24 cellular contexts compared by ENCODE assay signal in the genomic region with DNA sequence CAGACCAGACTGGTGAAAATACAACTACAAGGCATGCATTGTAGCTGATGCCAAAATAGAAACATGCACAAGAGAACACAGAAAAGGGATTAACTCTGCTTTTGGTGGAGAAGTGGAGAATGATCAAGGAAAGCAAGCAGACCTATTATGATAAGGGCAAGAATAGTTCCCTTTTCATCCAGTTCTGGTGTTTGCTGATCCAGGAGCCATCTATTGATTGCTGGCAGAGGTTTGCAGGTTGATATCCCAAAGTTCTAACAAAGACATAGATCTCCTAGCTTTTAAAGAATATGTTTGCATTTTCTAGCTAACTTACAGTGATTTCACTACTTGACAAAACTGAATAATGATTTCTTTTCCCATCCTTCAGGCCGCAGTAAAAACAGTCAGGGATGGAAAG.
DNase-seq lines count a peak whose midpoint lies in the region; FAIRE-seq and TF ChIP-seq lines count a peak whose summit lies in the region.
"Had no signal": no experiment of that assay in that cellular context is flagged by ENCODE, and none has a peak within 500 bp of the region (broad histone marks: within the 10 kb centered on the region; RNA-seq: fewer than 3 reads in every experiment).

No MANE protein-coding gene starts in this region.

- H3K4me1 ChIP-seq in keratinocyte (ENCODE audit: control insufficient read depth, extremely low read depth, insufficient read depth, low read length): peaks cover 8% of the 10 kb centered on the region

- no peak overlapping the region for H3K4me3 ChIP-seq in keratinocyte (ENCODE audit: control insufficient read depth in 2 of 3, extremely low read depth in 1 of 3, insufficient read depth in 2 of 3, low read depth in 1 of 3, low read length in 3 of 3)
- H3K4me3 ChIP-seq: GM12878 had no signal

- POLR2A ChIA-PET in activated CD4-positive, alpha-beta memory T cell treated with anti-CD3 and anti-CD28 coated beads for 36 hours (lab: Charles Lee): no interaction called here

- no peaks in the 10 kb centered on the region for H4K20me1 ChIP-seq in keratinocyte (ENCODE audit: control insufficient read depth, extremely low read depth, insufficient read depth, low read length)

- no peaks in the 10 kb centered on the region for H3K9me1 ChIP-seq in keratinocyte (ENCODE audit: control insufficient read depth, extremely low read depth, insufficient read depth, low read length)

- dilution Hi-C loops in keratinocyte (cut with MboI; ENCODE audit: extremely low pct_ligation_motif_present, low sequenced_read_pairs): no loop called here

- H3K4me1 Mint-ChIP-seq in mesothelial cell of epicardium: peaks cover 31% of the 10 kb centered on the region
- H3K4me1 Mint-ChIP-seq in activated CD4-positive, alpha-beta memory T cell treated with anti-CD3 and anti-CD28 coated beads for 36 hours (ENCODE audit: low read depth): no peaks in the 10 kb centered on the region
- H3K4me1 Mint-ChIP-seq: CD4-positive, CD25-positive, alpha-beta regulatory T cell; CD8-positive, alpha-beta memory T cell; IgD-negative memory B cell had no signal

- H3K36me3 Mint-ChIP-seq in mesothelial cell of epicardium: peaks cover 4% of the 10 kb centered on the region
- no peaks in the 10 kb centered on the region for H3K36me3 Mint-ChIP-seq in activated CD4-positive, alpha-beta memory T cell treated with anti-CD3 and anti-CD28 coated beads for 36 hours
- H3K36me3 Mint-ChIP-seq: CD4-positive, CD25-positive, alpha-beta regulatory T cell; CD8-positive, alpha-beta memory T cell had no signal

- H3K9ac ChIP-seq in keratinocyte (ENCODE audit: control insufficient read depth, extremely low read depth, insufficient read depth, low read length): no peak overlapping the region

- no peaks in the 10 kb centered on the region for H3K36me3 ChIP-seq in keratinocyte (ENCODE audit: control insufficient read depth in 2 of 2, extremely low read depth in 1 of 2, insufficient read depth in 2 of 2, low read length in 2 of 2)
- H3K36me3 ChIP-seq: BE2C had no signal

- peak overlapping the region; percentile 15 for H3K27ac Mint-ChIP-seq in mesothelial cell of epicardium
- H3K27ac Mint-ChIP-seq in activated CD4-positive, alpha-beta memory T cell treated with anti-CD3 and anti-CD28 coated beads for 36 hours: no peak overlapping the region
- H3K27ac Mint-ChIP-seq: CD4-positive, CD25-positive, alpha-beta regulatory T cell; CD8-positive, alpha-beta memory T cell; IgD-negative memory B cell had no signal

- no peaks in the 10 kb centered on the region for H3K27me3 Mint-ChIP-seq in mesothelial cell of epicardium (ENCODE audit: low read depth)
- H3K27me3 Mint-ChIP-seq in activated CD4-positive, alpha-beta memory T cell treated with anti-CD3 and anti-CD28 coated beads for 36 hours: peaks cover 10% of the 10 kb centered on the region
- H3K27me3 Mint-ChIP-seq: IgD-negative memory B cell had no signal

- DNase-seq in keratinocyte (ENCODE audit: low read depth, low spot score): no peak
- no peak for DNase-seq in mesothelial cell of epicardium (ENCODE audit: low spot score in 2 of 2, unreplicated experiment in 2 of 2)
- DNase-seq in urothelium cell line (ENCODE audit: low spot score): no peak
- no peak for DNase-seq in cortex of kidney (lab: John Stamatoyannopoulos, UW)
- DNase-seq in Kasumi-1 (lab: John Stamatoyannopoulos, UW): no peak
- no peak for DNase-seq in activated CD4-positive, alpha-beta memory T cell treated with anti-CD3 and anti-CD28 coated beads for 36 hours
- DNase-seq: ACHN; BE2C; C1 segment of cervical spinal cord; CD4-positive, CD25-positive, alpha-beta regulatory T cell; CD8-positive, alpha-beta memory T cell; COR-L47; DMS 273 treated with DMSO at 0.1 percent for 48 hours; DMS53; DND-41; EL; HCEC 1CT had no signal

- intact Hi-C loops in activated CD4-positive, alpha-beta memory T cell treated with anti-CD3 and anti-CD28 coated beads for 36 hours (cut with micrococcal nuclease): no loop called here

- peak overlapping the region; percentile 72 for H2AFZ ChIP-seq in keratinocyte (ENCODE audit: control insufficient read depth, low read length)

- no peaks in the 10 kb centered on the region for H3K79me2 ChIP-seq in keratinocyte (ENCODE audit: control insufficient read depth, insufficient read depth, low read length)

- CTCF ChIA-PET in activated CD4-positive, alpha-beta memory T cell treated with anti-CD3 and anti-CD28 coated beads for 36 hours (lab: Charles Lee): no interaction called here

- FAIRE-seq in keratinocyte (lab: Jason Lieb, UNC) (peak; percentile 26), urothelium cell line (lab: Jason Lieb, UNC) (peak; percentile 44)
- FAIRE-seq: A204.1, GM12878, GM19239, H1 had no signal

- H3K9me3 ChIP-seq in keratinocyte (ENCODE audit: control insufficient read depth, low read depth, low read length): no peaks in the 10 kb centered on the region
- H3K9me3 ChIP-seq: BE2C had no signal

- H3K4me2 ChIP-seq in keratinocyte (ENCODE audit: control insufficient read depth, extremely low read depth, insufficient read depth, low read depth, low read length): peak overlapping the region; percentile 42

- no peaks in the 10 kb centered on the region for H3K27me3 ChIP-seq in keratinocyte (ENCODE audit: control insufficient read depth, extremely low read depth, insufficient read depth, low read length)
- H3K27me3 ChIP-seq: BE2C had no signal

- H3K9me3 Mint-ChIP-seq in mesothelial cell of epicardium: peaks cover 12% of the 10 kb centered on the region
- no peaks in the 10 kb centered on the region for H3K9me3 Mint-ChIP-seq in activated CD4-positive, alpha-beta memory T cell treated with anti-CD3 and anti-CD28 coated beads for 36 hours

- H3K4me3 Mint-ChIP-seq in mesothelial cell of epicardium: no peak overlapping the region
- no peak overlapping the region for H3K4me3 Mint-ChIP-seq in activated CD4-positive, alpha-beta memory T cell treated with anti-CD3 and anti-CD28 coated beads for 36 hours
- H3K4me3 Mint-ChIP-seq: CD4-positive, CD25-positive, alpha-beta regulatory T cell; CD8-positive, alpha-beta memory T cell; IgD-negative memory B cell had no signal

- peak overlapping the region; percentile 73 for H3K27ac ChIP-seq in VCaP
- H3K27ac ChIP-seq in keratinocyte (ENCODE audit: control insufficient read depth, insufficient read depth, low read length): no peak overlapping the region
- H3K27ac ChIP-seq: HL-60 had no signal

- TF ChIP-seq CTCF in VCaP (conservative IDR thresholded peaks at IDR 0.05): no peak
- TF ChIP-seq CTCF in keratinocyte (optimal IDR thresholded peaks at IDR 0.05 in 1 of 3, IDR thresholded peaks at IDR 0.05 in 1 of 3, conservative IDR thresholded peaks at IDR 0.05 in 1 of 3; ENCODE audit: extremely low read depth in 1 of 3, insufficient read depth in 2 of 3, low read length in 3 of 3): no peak
- no peak for TF ChIP-seq CTCF in mesothelial cell of epicardium (IDR thresholded peaks at IDR 0.05; ENCODE audit: unreplicated experiment)
